Comparison of ENCODE assay signal across 8 cellular contexts in genomic region chr1:23343246-23344110, GRCh38. TPM values are rescaled to one million over a fixed set of nuclear protein-coding genes. Genes with fewer than 3 reads are reported as not detected.
DNase-seq lines count a peak whose midpoint lies in the region; ATAC-seq and TF ChIP-seq lines count a peak whose summit lies in the region.

No MANE protein-coding gene starts in this region.

- H3K27me3 Mint-ChIP-seq in progenitor cell of endocrine pancreas, result no peaks in the 10 kb centered on the region

- H3K4me1 ChIP-seq in aorta (ENCODE audit: control insufficient read depth in 1 of 2, insufficient read depth in 2 of 2, low read length in 2 of 2), result peaks cover 0 to 4% of the 10 kb centered on the region in 2 donors

- H3K36me3 Mint-ChIP-seq in progenitor cell of endocrine pancreas (ENCODE audit: insufficient read depth), result peaks cover 3% of the 10 kb centered on the region

- peak; percentile 49 for DNase-seq in NK-92 treated with Interleukin-12 subunit alpha and Interleukin-12 subunit beta, amount 100 ng/mL, for 24 hours (lab: John Stamatoyannopoulos, UW)
- no peak for DNase-seq in NK-92 (lab: John Stamatoyannopoulos, UW; ENCODE audit: unreplicated experiment)
- DNase-seq in RKO (ENCODE audit: low spot score), result peak; percentile 94
- DNase-seq in activated naive CD4-positive, alpha-beta T cell treated with anti-CD3 and anti-CD28 coated beads, Interleukin-2, amount 50 U/mL, for 16 hours, result peak; percentile 64
- peak; percentile 77 for DNase-seq in cardiac septum (ENCODE audit: low spot score)
- no peak for DNase-seq in progenitor cell of endocrine pancreas (ENCODE audit: low spot score, unreplicated experiment)
- peak in 1 of 2 donors; percentile 55 for DNase-seq in aorta

- peak overlapping the region; percentile 68 to 97 for H3K27ac ChIP-seq in aorta (ENCODE audit: low read depth in 1 of 2, low read length in 2 of 2)

- peak overlapping the region; percentile 88 to 99 for H3K4me3 ChIP-seq in aorta (ENCODE audit: low read length in 2 of 2)

- H3K27ac Mint-ChIP-seq in progenitor cell of endocrine pancreas, result peak overlapping the region; percentile 97

- TF ChIP-seq CTCF in progenitor cell of endocrine pancreas (IDR thresholded peaks at IDR 0.05; ENCODE audit: unreplicated experiment), result no peak

- intact Hi-C loops in cardiac septum (cut with DNase I), result loop anchor here (1.0 to 5.0 kb wide), 3 partner anchors 25 to 139 kb away; partner anchors contain the start of gene ASAP3
- intact Hi-C loops in aorta (cut with DNase I), result loop anchor here (1.0 to 10.0 kb wide), 5 partner anchors 25 to 191 kb away; partner anchors contain the start of genes ASAP3 (in 1 of the 2) and E2F2 (in 1 of the 2)

- ATAC-seq in HG02981 (IDR thresholded peaks at IDR 0.05; ENCODE audit: unreplicated experiment), result peak; percentile 7
- ATAC-seq in aorta (ENCODE audit: low FRiP score), result peak; percentile 82

- WGBS in aorta, 2 donors, result 0 to 1% methylated on average over 60 to 65 of the region's 65 CpGs

- no peaks in the 10 kb centered on the region for H3K36me3 ChIP-seq in aorta (ENCODE audit: control insufficient read depth in 1 of 2, insufficient read depth in 2 of 2, low read length in 1 of 2)

- peaks cover 4% of the 10 kb centered on the region for H3K9me3 Mint-ChIP-seq in progenitor cell of endocrine pancreas (ENCODE audit: low read depth)

- H3K4me1 Mint-ChIP-seq in progenitor cell of endocrine pancreas (ENCODE audit: low read depth), result peaks cover 44% of the 10 kb centered on the region

- no peaks in the 10 kb centered on the region for H3K9me3 ChIP-seq in aorta (ENCODE audit: control insufficient read depth, low read length)

- no peaks in the 10 kb centered on the region for H3K27me3 ChIP-seq in aorta (ENCODE audit: control insufficient read depth in 1 of 2, insufficient read depth in 2 of 2, low read length in 1 of 2)

- peak overlapping the region; percentile 87 for H3K4me3 Mint-ChIP-seq in progenitor cell of endocrine pancreas (ENCODE audit: low read depth)

RNA-seq across cellular contexts. Expression of gene HNRNPR, which starts 0.6 kb away (rescaled TPM):
- total RNA-seq in cardiac septum, result 67.3 TPM
- 201 and 212 TPM in 2 replicates for total RNA-seq in progenitor cell of endocrine pancreas
- total RNA-seq in aorta, result 100 to 1,000 TPM; 113 to 120 TPM
- polyA plus RNA-seq in aorta, result 10 to 100 TPM; 56.6 to 69.1 TPM

RNA-seq across cellular contexts. Expression of gene ZNF436, which starts 26.2 kb away (rescaled TPM):
- total RNA-seq in cardiac septum (19.8 TPM), progenitor cell of endocrine pancreas (13.7 and 13.9 TPM in 2 replicates), aorta (10 to 100 TPM; 12.5 to 35.4 TPM)
- polyA plus RNA-seq in aorta, result 1 to 10 TPM; 3.6 to 5.1 TPM

Comparison
In these comparisons a context has a peak if more than half of its experiments do, and no peak if none do; other contexts are left out.
1. DNase-seq: peak in NK-92 treated with Interleukin-12 subunit alpha and Interleukin-12 subunit beta, amount 100 ng/mL, for 24 hours (single experiment), RKO (single experiment), activated naive CD4-positive, alpha-beta T cell treated with anti-CD3 and anti-CD28 coated beads, Interleukin-2, amount 50 U/mL, for 16 hours (single experiment) and cardiac septum (single experiment); none in NK-92 (single experiment) and progenitor cell of endocrine pancreas (single experiment).